In the genomic region with DNA sequence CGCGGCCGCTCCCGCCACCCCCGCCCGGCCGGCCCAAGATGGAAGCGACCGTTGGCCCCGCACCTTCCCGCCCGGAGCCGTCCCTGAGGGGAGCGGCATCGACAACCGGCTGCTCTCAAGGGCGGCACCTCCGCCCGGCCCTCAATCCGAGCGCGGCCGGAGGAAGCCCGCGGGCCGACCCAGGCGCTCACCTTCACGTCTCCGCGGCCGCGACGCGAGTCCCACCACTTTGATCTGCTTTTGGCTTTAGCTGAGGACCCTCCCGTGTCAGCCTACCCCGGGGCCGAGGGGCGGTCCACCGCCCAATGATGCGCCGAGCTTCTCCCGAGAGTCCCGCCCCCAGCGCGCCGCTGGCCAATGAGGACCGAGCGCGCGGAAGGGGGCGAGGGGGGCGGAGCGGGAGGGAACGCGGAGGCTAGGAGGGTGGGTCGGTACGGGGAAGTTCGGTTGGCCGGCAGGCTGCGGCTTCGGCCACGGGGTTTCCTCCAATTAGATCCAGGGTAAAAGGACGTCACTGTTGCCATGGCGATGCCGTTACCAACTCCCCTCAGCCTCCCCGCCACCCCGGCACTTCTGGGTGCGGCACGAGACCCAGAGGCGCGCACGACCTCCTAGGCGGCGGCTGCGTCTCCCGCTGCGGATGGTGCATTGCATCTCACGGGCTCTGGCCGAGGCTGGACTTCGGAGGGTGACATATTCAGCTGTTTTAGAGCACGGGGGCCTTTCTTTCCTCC, we compare ENCODE assay signal across 8 cellular contexts. TPM values are rescaled to one million over a fixed set of nuclear protein-coding genes. Genes with fewer than 3 reads are reported as not detected.
DNase-seq lines count a peak whose midpoint lies in the region; ATAC-seq and TF ChIP-seq lines count a peak whose summit lies in the region.

Gene YWHAQ, minus strand, starts transcription at position 248 of the 734 bp plus-strand sequence. CDS start 545 bp downstream, outside the sequence.

- H3K27me3 ChIP-seq in PC-3 (ENCODE audit: low read length): no peaks in the 10 kb centered on the region

- H3F3A ChIP-seq in PC-3 (ENCODE audit: low read length, unreplicated experiment): no peaks in the 10 kb centered on the region

- peaks cover 45% of the 10 kb centered on the region for H3K79me2 ChIP-seq in PC-3 (ENCODE audit: low read length)

- H3K27ac ChIP-seq in PC-3 (ENCODE audit: low read length) (peak within 1 kb of the TSS; percentile 78), epithelial cell of prostate (peak within 1 kb of the TSS; percentile 79)

- H2AFZ ChIP-seq in PC-3 (ENCODE audit: low read length): peak within 1 kb of the TSS; percentile 75

- POLR2A ChIA-PET in PC-3 (lab: Charles Lee; ENCODE audit: unreplicated experiment): interaction anchor here (0.5 to 3.0 kb wide), 10 partner anchors 18 to 1193 kb away, joined by 3 to 13 read pairs (median 3); partner anchors contain the start of genes ADAM17 and MBOAT2

- no peaks in the 10 kb centered on the region for H3K9me2 ChIP-seq in PC-3 (replicated peaks; ENCODE audit: low read length)

- peak within 1 kb of the TSS; percentile 89 for H3K4me3 ChIP-seq in PC-3 (ENCODE audit: low read length)
- H3K4me3 ChIP-seq in mucosa of descending colon: peak within 1 kb of the TSS; percentile 56

- CTCF ChIA-PET in PC-3 (lab: Charles Lee): interaction anchor here (0.8 kb wide), 1 partner anchor 31 kb away, joined by 3 read pairs; no protein-coding TSS in a partner anchor

- TF ChIP-seq EP300 in Ishikawa (IDR thresholded peaks at IDR 0.05; ENCODE audit: borderline replicate concordance): peak; percentile 23; the same call in 1 of the 2 replicates

- peak within 1 kb of the TSS; percentile 93 for H3K4me2 ChIP-seq in PC-3 (ENCODE audit: low read length)

- ATAC-seq in GM21576 (IDR thresholded peaks at IDR 0.05; ENCODE audit: unreplicated experiment) (peak; percentile 92), PC-3 (peak; percentile 90), mucosa of descending colon (peak; percentile 95)

- intact Hi-C loops in PC-3 (cut with micrococcal nuclease) (loop anchor here (1.0 to 10.0 kb wide), 4 partner anchors 25 to 154 kb away; no protein-coding TSS in a partner anchor), mucosa of descending colon (cut with DNase I, micrococcal nuclease) (no loop called here)

- no peaks in the 10 kb centered on the region for H3K9me3 ChIP-seq in PC-3 (ENCODE audit: low read length)
- H3K9me3 ChIP-seq in mucosa of descending colon: no peaks in the 10 kb centered on the region

- H3K4me1 ChIP-seq in PC-3 (ENCODE audit: insufficient read depth, low read length) (peaks cover 26% of the 10 kb centered on the region), mucosa of descending colon (ENCODE audit: low read depth) (peaks cover 25% of the 10 kb centered on the region)

- TF ChIP-seq CTCF in PC-3 (conservative IDR thresholded peaks at IDR 0.05; ENCODE audit: low read depth, low read length): no peak
- TF ChIP-seq CTCF in mucosa of descending colon (IDR thresholded peaks at IDR 0.05): no peak

- H3K9ac ChIP-seq in PC-3 (ENCODE audit: low read length): peak within 1 kb of the TSS; percentile 94

- peaks cover 42% of the 10 kb centered on the region for H4K20me1 ChIP-seq in PC-3 (ENCODE audit: low read length)

- no TSS peak for BruUV-seq in PC-3 (replicated peaks; lab: Mats Ljungman, UMichigan)

- H3K36me3 ChIP-seq in PC-3 (ENCODE audit: low read depth, low read length) (peaks cover 36% of the 10 kb centered on the region), mucosa of descending colon (ENCODE audit: low read depth) (no peaks in the 10 kb centered on the region)

- TF ChIP-seq RAD21 in Ishikawa (IDR thresholded peaks at IDR 0.05; ENCODE audit: low read depth): no peak; the same call in 1 of the 2 replicates

- DNase-seq in DMS114 treated with DMSO at 0.1 percent for 48 hours (lab: John Stamatoyannopoulos, UW; ENCODE audit: unreplicated experiment) (peak; percentile 96), PC-3 (peak; percentile 98), activated T-cell treated with anti-CD3 and anti-CD28 coated beads for 48 hours (ENCODE audit: low read depth) (peak; percentile 99), epithelial cell of prostate (ENCODE audit: low read depth, low spot score) (peak; percentile 80), mucosa of descending colon (peak; percentile 98 to 99 (median 98))
- DNase-seq in stimulated activated CD8-positive, alpha-beta memory T cell treated with anti-CD3 and anti-CD28 coated beads, Interleukin-4, amount 100 ng/mL, for 24 hours (ENCODE audit: low read depth): peak; percentile 96

TF ChIP-seq in Ishikawa, 13 proteins besides CTCF, POLR2A, EP300 and RAD21:
- TF ChIP-seq CREB1 (IDR thresholded peaks at IDR 0.05; ENCODE audit: low read depth) (peak; percentile 90), TEAD4 (IDR thresholded peaks at IDR 0.05) (no peak), YY1 (IDR thresholded peaks at IDR 0.05; ENCODE audit: low read depth) (peak; percentile 78), TAF1 (IDR thresholded peaks at IDR 0.05; ENCODE audit: low read depth) (peak; percentile 90), ZBTB7A (IDR thresholded peaks at IDR 0.05; ENCODE audit: low read depth) (peak; percentile 77), USF1 (IDR thresholded peaks at IDR 0.05) (peak; percentile 51; the same call in 1 of the 2 replicates), FOXM1 (IDR thresholded peaks at IDR 0.05; ENCODE audit: borderline replicate concordance, low read depth) (no peak), CEBPB (IDR thresholded peaks at IDR 0.05) (no peak), EGR1 (IDR thresholded peaks at IDR 0.05) (peak; percentile 48; the same call in 1 of the 2 replicates), TCF12 (IDR thresholded peaks at IDR 0.05; ENCODE audit: low read depth) (peak; percentile 43; the same call in 1 of the 2 replicates), NFIC (IDR thresholded peaks at IDR 0.05) (0 out of 2 replicates have a peak, but pooled peaks have one; percentile 12), MAX (IDR thresholded peaks at IDR 0.05) (peak; percentile 84)
- TF ChIP-seq, protein P1, sequence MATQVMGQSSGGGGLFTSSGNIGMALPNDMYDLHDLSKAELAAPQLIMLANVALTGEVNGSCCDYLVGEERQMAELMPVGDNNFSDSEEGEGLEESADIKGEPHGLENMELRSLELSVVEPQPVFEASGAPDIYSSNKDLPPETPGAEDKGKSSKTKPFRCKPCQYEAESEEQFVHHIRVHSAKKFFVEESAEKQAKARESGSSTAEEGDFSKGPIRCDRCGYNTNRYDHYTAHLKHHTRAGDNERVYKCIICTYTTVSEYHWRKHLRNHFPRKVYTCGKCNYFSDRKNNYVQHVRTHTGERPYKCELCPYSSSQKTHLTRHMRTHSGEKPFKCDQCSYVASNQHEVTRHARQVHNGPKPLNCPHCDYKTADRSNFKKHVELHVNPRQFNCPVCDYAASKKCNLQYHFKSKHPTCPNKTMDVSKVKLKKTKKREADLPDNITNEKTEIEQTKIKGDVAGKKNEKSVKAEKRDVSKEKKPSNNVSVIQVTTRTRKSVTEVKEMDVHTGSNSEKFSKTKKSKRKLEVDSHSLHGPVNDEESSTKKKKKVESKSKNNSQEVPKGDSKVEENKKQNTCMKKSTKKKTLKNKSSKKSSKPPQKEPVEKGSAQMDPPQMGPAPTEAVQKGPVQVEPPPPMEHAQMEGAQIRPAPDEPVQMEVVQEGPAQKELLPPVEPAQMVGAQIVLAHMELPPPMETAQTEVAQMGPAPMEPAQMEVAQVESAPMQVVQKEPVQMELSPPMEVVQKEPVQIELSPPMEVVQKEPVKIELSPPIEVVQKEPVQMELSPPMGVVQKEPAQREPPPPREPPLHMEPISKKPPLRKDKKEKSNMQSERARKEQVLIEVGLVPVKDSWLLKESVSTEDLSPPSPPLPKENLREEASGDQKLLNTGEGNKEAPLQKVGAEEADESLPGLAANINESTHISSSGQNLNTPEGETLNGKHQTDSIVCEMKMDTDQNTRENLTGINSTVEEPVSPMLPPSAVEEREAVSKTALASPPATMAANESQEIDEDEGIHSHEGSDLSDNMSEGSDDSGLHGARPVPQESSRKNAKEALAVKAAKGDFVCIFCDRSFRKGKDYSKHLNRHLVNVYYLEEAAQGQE (IDR thresholded peaks at IDR 0.05; ENCODE audit: low read depth): no peak

RNA-seq across cellular contexts. Expression of gene YWHAQ, which starts in this region (rescaled TPM):
- total RNA-seq in PC-3 (2014; rRNA removed): 354 and 377 TPM in 2 replicates
- 100 to 1,000 TPM; 204 to 256 (median 251) TPM for total RNA-seq in mucosa of descending colon

Comparison
In these comparisons a context has a peak if more than half of its experiments do, and no peak if none do; other contexts are left out.
1. Peak in every context shown above with its lines: DNase-seq, ATAC-seq, H3K4me3 ChIP-seq and H3K27ac ChIP-seq.